18 cellular contexts compared by ENCODE assay signal in the genomic region with DNA sequence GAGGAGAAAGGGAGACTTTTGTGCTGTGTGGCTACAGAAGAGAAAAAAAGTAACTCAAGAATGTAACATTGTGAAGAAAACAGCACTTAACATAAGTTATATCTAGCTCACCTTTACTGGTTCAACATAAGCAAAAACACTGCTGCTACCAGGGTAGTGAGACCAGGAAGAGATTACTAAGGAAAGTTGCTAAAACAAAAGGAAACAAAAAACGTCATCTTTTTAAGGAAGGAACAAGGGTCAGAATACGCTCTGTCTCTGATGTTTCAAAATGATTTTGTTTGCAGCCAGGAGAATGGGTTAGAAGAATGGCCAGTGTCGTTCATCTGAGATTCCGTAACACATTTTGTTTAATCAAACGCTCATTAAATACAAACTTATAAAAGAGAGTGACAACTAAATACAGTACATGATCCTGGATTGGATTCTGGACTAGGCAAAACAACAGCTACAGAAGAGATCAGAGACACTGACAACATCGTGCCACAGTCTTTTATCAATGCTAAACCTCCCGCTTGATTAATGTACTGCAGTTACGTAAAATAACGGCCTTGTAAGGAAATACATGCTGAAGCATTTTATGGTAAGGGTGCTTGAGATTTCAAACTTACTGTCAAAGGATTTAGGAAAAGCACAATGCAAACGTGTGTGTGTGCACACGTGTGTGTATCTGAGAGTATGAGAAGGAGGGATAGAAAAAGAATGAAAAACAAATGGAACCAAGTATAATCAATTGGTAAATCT.
DNase-seq lines count a peak whose midpoint lies in the region; ATAC-seq and TF ChIP-seq lines count a peak whose summit lies in the region.
"Had no signal": no experiment of that assay in that cellular context is flagged by ENCODE, and none has a peak within 500 bp of the region (broad histone marks: within the 10 kb centered on the region; RNA-seq: fewer than 3 reads in every experiment).

No MANE protein-coding gene starts in this region.

- no peak overlapping the region for H3K9ac ChIP-seq in rectal smooth muscle tissue (ENCODE audit: low read length)
- H3K9ac ChIP-seq: KMS-11, parathyroid adenoma had no signal

- peak; percentile 44 for DNase-seq in astrocyte of the spinal cord (ENCODE audit: low read depth, low spot score)
- no peak for DNase-seq in left lung
- no peak for DNase-seq in NCI-H1694 (lab: John Stamatoyannopoulos, UW)
- DNase-seq in ureter (ENCODE audit: low spot score): no peak
- no peak for DNase-seq in tibial artery
- DNase-seq: activated CD4-positive, CD25-positive, alpha-beta regulatory T cell treated with anti-CD3 and anti-CD28 coated beads, Interleukin-2, amount 50 U/mL, for 72 hours; activated CD8-positive, alpha-beta memory T cell treated with anti-CD3 and anti-CD28 coated beads, Interleukin-2, amount 50 U/mL, for 4 hours; activated gamma-delta T cell treated with Interleukin-2 at 50 U/mL for 16 hours; EL; gastrocnemius medialis; immature natural killer cell; NCI-H1417; stimulated activated naive CD4-positive, alpha-beta T cell treated with Interleukin-2 at 50 U/mL for 16 hours had no signal

- H3K27me3 ChIP-seq in left lung (no peaks in the 10 kb centered on the region), rectal smooth muscle tissue (ENCODE audit: control insufficient read depth, insufficient read depth, low read length) (no peaks in the 10 kb centered on the region), tibial artery (no peaks in the 10 kb centered on the region)
- H3K27me3 ChIP-seq: gastrocnemius medialis had no signal

- in situ Hi-C loops in astrocyte of the spinal cord (cut with HindIII; ENCODE audit: low sequenced_read_pairs): no loop called here

- ATAC-seq in left lung: peak; percentile 50
- ATAC-seq in GM19455 (IDR thresholded peaks at IDR 0.05; ENCODE audit: unreplicated experiment): no peak
- ATAC-seq: gastrocnemius medialis had no signal

- TF ChIP-seq CTCF in HEK293 (tag by site-specific recombination; IDR thresholded peaks at IDR 0.05) (no peak), astrocyte of the spinal cord (IDR thresholded peaks at IDR 0.05; ENCODE audit: low read depth, low read length) (no peak), left lung (IDR thresholded peaks at IDR 0.05) (no peak), tibial artery (IDR thresholded peaks at IDR 0.05) (no peak)

- CTCF ChIA-PET in HEK293 (lab: Yijun Ruan, JAX): interaction anchor here (0.7 kb wide), 1 partner anchor 8 kb away, joined by 3 read pairs; no protein-coding TSS in a partner anchor

- H3K4me3 ChIP-seq in HEK293 (ENCODE audit: low read depth, low read length) (no peak overlapping the region), astrocyte of the spinal cord (ENCODE audit: low read depth, low read length) (no peak overlapping the region), left lung (no peak overlapping the region), rectal smooth muscle tissue (ENCODE audit: low read length) (no peak overlapping the region), tibial artery (no peak overlapping the region)
- H3K4me3 ChIP-seq: gastrocnemius medialis had no signal

- H3K9me3 ChIP-seq in HEK293 (ENCODE audit: control insufficient read depth, insufficient read depth, low read depth, low read length) (no peaks in the 10 kb centered on the region), left lung (no peaks in the 10 kb centered on the region), tibial artery (no peaks in the 10 kb centered on the region)
- H3K9me3 ChIP-seq: gastrocnemius medialis had no signal

- H3K4me1 ChIP-seq in HEK293 (ENCODE audit: control insufficient read depth, insufficient read depth, low read length) (0 out of 2 replicates have a peak, but pooled peaks cover 8% of the 10 kb centered on the region), left lung (peaks cover 3 to 47% of the 10 kb centered on the region in 2 donors), rectal smooth muscle tissue (ENCODE audit: control insufficient read depth, insufficient read depth, low read length) (peaks cover 3% of the 10 kb centered on the region), tibial artery (peaks cover 0 to 29% (median 2%) of the 10 kb centered on the region in 4 donors)
- H3K4me1 ChIP-seq: parathyroid adenoma had no signal

- intact Hi-C loops in left lung (cut with DNase I) (no loop called here), tibial artery (cut with DNase I; ENCODE audit: low total_unique reads) (no loop called here)

- H3K27ac ChIP-seq in HEK293 (ENCODE audit: extremely low read depth, low read depth, low read length) (no peak overlapping the region), left lung (peak overlapping the region; percentile 14 to 79), rectal smooth muscle tissue (ENCODE audit: low read depth, low read length) (peak overlapping the region; percentile 49), tibial artery (no peak overlapping the region)
- H3K27ac ChIP-seq: gastrocnemius medialis, KMS-11, parathyroid adenoma had no signal

- POLR2A ChIA-PET in HEK293 (lab: Yijun Ruan, JAX): no interaction called here

- no peaks in the 10 kb centered on the region for H3K36me3 ChIP-seq in HEK293 (ENCODE audit: control insufficient read depth in 2 of 2, insufficient read depth in 1 of 2, low read length in 2 of 2)
- no peaks in the 10 kb centered on the region for H3K36me3 ChIP-seq in left lung
- H3K36me3 ChIP-seq in rectal smooth muscle tissue (ENCODE audit: control insufficient read depth, insufficient read depth, low read length): no peaks in the 10 kb centered on the region
- no peaks in the 10 kb centered on the region for H3K36me3 ChIP-seq in tibial artery
- H3K36me3 ChIP-seq: gastrocnemius medialis had no signal

TF ChIP-seq in HEK293, 187 proteins besides CTCF, POLR2A, EP300 and RAD21:
- TF ChIP-seq ZNF76 (tag by site-specific recombination; IDR thresholded peaks at IDR 0.05; ENCODE audit: borderline replicate concordance, low read depth) (no peak), ZNF600 (tag by site-specific recombination; IDR thresholded peaks at IDR 0.05) (0 out of 2 replicates have a peak, but pooled peaks have one; percentile 19), ZNF24 (tag by site-specific recombination; IDR thresholded peaks at IDR 0.05) (no peak), ZNF274 (IDR thresholded peaks at IDR 0.05; ENCODE audit: low read length) (no peak), ZNF274 (tag by site-specific recombination; IDR thresholded peaks at IDR 0.05; ENCODE audit: borderline replicate concordance) (no peak)
TF ChIP-seq in HEK293: peak in this region for 1.

Comparison
In these comparisons a context has a peak if more than half of its experiments do, and no peak if none do; other contexts are left out.
1. H3K27ac ChIP-seq: peak in left lung (2 of 2) and rectal smooth muscle tissue (single experiment); none in HEK293 (single experiment) and tibial artery (0 of 2).